In genomic region chr10:99943908-99944307, GRCh38 we compare ENCODE assay signal across 35 cellular contexts.
"Had no signal": no experiment of that assay in that cellular context is flagged by ENCODE, and none has a peak within 500 bp of the region (broad histone marks: within the 10 kb centered on the region; RNA-seq: fewer than 3 reads in every experiment).

No MANE protein-coding gene starts in this region.

- ATAC-seq: activated CD4-positive, alpha-beta T cell treated with anti-CD3 and anti-CD28 coated beads for 36 hours; activated naive CD8-positive, alpha-beta T cell treated with anti-CD3 and anti-CD28 coated beads, Interleukin-2, amount 50 U/mL, for 24 hours; activated T-helper 17 cell treated with anti-CD3 and anti-CD28 coated beads, Interleukin-2, amount 50 U/mL, for 72 hours; body of pancreas; foreskin keratinocyte; gastrocnemius medialis; heart left ventricle; T-helper 17 cell had no signal

- H3K9me3 Mint-ChIP-seq: activated CD4-positive, alpha-beta memory T cell treated with anti-CD3 and anti-CD28 coated beads, Interleukin-2, amount 10 ng/mL, durations not matched to agents 7 days and 5 days; activated CD4-positive, alpha-beta T cell treated with anti-CD3 and anti-CD28 coated beads, Interleukin-2, amount 10 ng/mL, durations not matched to agents 24 days and 14 days; activated naive CD8-positive, alpha-beta T cell treated with anti-CD3 and anti-CD28 coated beads, Interleukin-2, amount 50 U/mL, for 24 hours; activated T-cell treated with anti-CD3 and anti-CD28 coated beads, Interleukin-2, amount 50 U/mL, for 24 hours; activated T-helper 17 cell treated with anti-CD3 and anti-CD28 coated beads, Interleukin-2, amount 50 U/mL, for 72 hours; T-helper 2 cell treated with Interferon-gamma antibody and Interleukin-4, amounts not matched to agents 5 μg/mL and 100 μg/mL, for 36 hours had no signal

- H3K27me3 Mint-ChIP-seq: activated CD4-positive, alpha-beta memory T cell treated with anti-CD3 and anti-CD28 coated beads, Interleukin-2, amount 10 ng/mL, durations not matched to agents 7 days and 5 days; activated CD4-positive, alpha-beta T cell treated with anti-CD3 and anti-CD28 coated beads for 36 hours; activated naive CD8-positive, alpha-beta T cell; activated naive CD8-positive, alpha-beta T cell treated with anti-CD3 and anti-CD28 coated beads, Interleukin-2, amount 50 U/mL, for 24 hours; activated T-cell treated with anti-CD3 and anti-CD28 coated beads, Interleukin-2, amount 50 U/mL, for 24 hours; activated T-helper 17 cell treated with anti-CD3 and anti-CD28 coated beads, Interleukin-2, amount 50 U/mL, for 72 hours; T-helper 17 cell had no signal

- H3K4me3 Mint-ChIP-seq: activated CD4-positive, alpha-beta memory T cell treated with anti-CD3 and anti-CD28 coated beads, Interleukin-2, amount 10 ng/mL, durations not matched to agents 7 days and 5 days; activated CD4-positive, alpha-beta T cell treated with anti-CD3 and anti-CD28 coated beads for 36 hours; activated CD4-positive, alpha-beta T cell treated with anti-CD3 and anti-CD28 coated beads, Interleukin-2, amount 10 ng/mL, durations not matched to agents 24 days and 14 days; activated naive CD8-positive, alpha-beta T cell; activated naive CD8-positive, alpha-beta T cell treated with anti-CD3 and anti-CD28 coated beads, Interleukin-2, amount 50 U/mL, for 24 hours; activated T-cell treated with anti-CD3 and anti-CD28 coated beads, Interleukin-2, amount 50 U/mL, for 24 hours; activated T-helper 17 cell treated with anti-CD3 and anti-CD28 coated beads, Interleukin-2, amount 50 U/mL, for 72 hours; T-helper 17 cell; T-helper 2 cell treated with Interferon-gamma antibody and Interleukin-4, amounts not matched to agents 5 μg/mL and 100 μg/mL, for 36 hours had no signal

- DNase-seq: activated CD4-positive, alpha-beta memory T cell treated with anti-CD3 and anti-CD28 coated beads, Interleukin-2, amount 10 ng/mL, durations not matched to agents 7 days and 5 days; activated CD4-positive, alpha-beta T cell treated with anti-CD3 and anti-CD28 coated beads for 36 hours; activated CD4-positive, alpha-beta T cell treated with anti-CD3 and anti-CD28 coated beads, Interleukin-2, amount 10 ng/mL, durations not matched to agents 24 days and 14 days; activated CD4-positive, alpha-beta T cell treated with anti-CD3 and anti-CD28 coated beads, Interleukin-2, amount 50 U/mL, for 4 hours; activated CD4-positive, CD25-positive, alpha-beta regulatory T cell; activated CD4-positive, CD25-positive, alpha-beta regulatory T cell treated with anti-CD3 and anti-CD28 coated beads, Interleukin-2, amount 50 U/mL, for 72 hours; activated CD8-positive, alpha-beta memory T cell treated with anti-CD3 and anti-CD28 coated beads, Interleukin-2, amount 50 U/mL, for 48 hours; activated effector memory CD4-positive, alpha-beta T cell treated with Interleukin-2 at 50 U/mL for 16 hours; activated gamma-delta T cell treated with Interleukin-2 at 50 U/mL for 16 hours; activated naive CD4-positive, alpha-beta T cell treated with anti-CD3 and anti-CD28 coated beads, Interleukin-2, amount 50 U/mL, for 16 hours; activated naive CD4-positive, alpha-beta T cell treated with Interleukin-2 at 50 U/mL for 16 hours; activated naive CD8-positive, alpha-beta T cell treated with anti-CD3 and anti-CD28 coated beads, Interleukin-2, amount 50 U/mL, for 24 hours; activated T-cell treated with anti-CD3 and anti-CD28 coated beads for 4 hours; activated T-cell treated with anti-CD3 and anti-CD28 coated beads, Interleukin-2, amount 50 U/mL, for 24 hours; adrenal gland; amygdala; aorta; body of pancreas; caudate nucleus; cortex of kidney; effector CD8-positive, alpha-beta T cell; erythroblast; foreskin keratinocyte; gastrocnemius medialis; glutamatergic neuron; heart left ventricle; T-helper 1 cell; T-helper 17 cell; T1000 had no signal

- H3K36me3 ChIP-seq: adrenal gland, gastrocnemius medialis had no signal

- H3K4me1 Mint-ChIP-seq: activated CD4-positive, alpha-beta memory T cell treated with anti-CD3 and anti-CD28 coated beads, Interleukin-2, amount 10 ng/mL, durations not matched to agents 7 days and 5 days; activated CD4-positive, alpha-beta T cell treated with anti-CD3 and anti-CD28 coated beads for 36 hours; activated CD4-positive, alpha-beta T cell treated with anti-CD3 and anti-CD28 coated beads, Interleukin-2, amount 10 ng/mL, durations not matched to agents 24 days and 14 days; activated naive CD8-positive, alpha-beta T cell treated with anti-CD3 and anti-CD28 coated beads, Interleukin-2, amount 50 U/mL, for 24 hours; activated T-helper 17 cell treated with anti-CD3 and anti-CD28 coated beads, Interleukin-2, amount 50 U/mL, for 72 hours had no signal

- FAIRE-seq: colon, endometrium had no signal

- H3K27me3 ChIP-seq: adrenal gland, body of pancreas, esophagus muscularis mucosa, foreskin keratinocyte, gastrocnemius medialis, heart left ventricle had no signal

- H3K4me3 ChIP-seq: adrenal gland, body of pancreas, esophagus muscularis mucosa, gastrocnemius medialis, heart left ventricle had no signal

- H3K27ac ChIP-seq: adrenal gland had no signal

- H3K9me3 ChIP-seq: adrenal gland, body of pancreas, esophagus muscularis mucosa, gastrocnemius medialis, heart left ventricle had no signal
